Comparison of ENCODE assay signal across 19 cellular contexts in genomic region chr9:132745911-132746709, GRCh38.
DNase-seq lines count a peak whose midpoint lies in the region; ATAC-seq, FAIRE-seq and TF ChIP-seq lines count a peak whose summit lies in the region.
"Had no signal": no experiment of that assay in that cellular context is flagged by ENCODE, and none has a peak within 500 bp of the region (broad histone marks: within the 10 kb centered on the region; RNA-seq: fewer than 3 reads in every experiment).

No MANE protein-coding gene starts in this region.

- in situ Hi-C loops in K562 (cut with MboI): no loop called here
- in situ Hi-C loops in HepG2 (cut with HindIII; ENCODE audit: extremely low pct_ligation_motif_present, low pct_unique_long_range_greater_than_20kb): no loop called here

- intact Hi-C loops in K562 (cut with micrococcal nuclease): no loop called here
- intact Hi-C loops in HepG2 (cut with micrococcal nuclease; ENCODE audit: unreplicated experiment): no loop called here
- intact Hi-C loops in sigmoid colon (cut with DNase I): no loop called here

- peak; percentile 30 for DNase-seq in activated CD8-positive, alpha-beta memory T cell treated with anti-CD3 and anti-CD28 coated beads for 24 hours
- DNase-seq in activated CD8-positive, alpha-beta memory T cell treated with anti-CD3 and anti-CD28 coated beads, Interleukin-2, amount 10 ng/mL, durations not matched to agents 7 days and 5 days: no peak
- DNase-seq in K562 (ENCODE audit: extremely low read depth in 1 of 4, low spot score in 3 of 4): no peak
- DNase-seq in HepG2 (ENCODE audit: low spot score): no peak
- DNase-seq in sigmoid colon: peak; percentile 24
- no peak for DNase-seq in cerebellum (ENCODE audit: low spot score)
- DNase-seq: 8988T, DMS 273 treated with DMSO at 0.1 percent for 48 hours, GDM1, HFFc6, NCI-H1092, NCI-H1694 treated with DMSO at 0.1 percent for 48 hours, NCI-H2107, NCI-H345, RPMI8226 had no signal

- no peak overlapping the region for H3K4me3 ChIP-seq in K562
- H3K4me3 ChIP-seq in HepG2 (replicated peaks in 1 of 3; ENCODE audit: insufficient read depth in 1 of 3, low read depth in 2 of 3, low read length in 3 of 3): no peak overlapping the region
- H3K4me3 ChIP-seq in sigmoid colon: no peak overlapping the region
- H3K4me3 ChIP-seq: BLaER1 treated with 17β-estradiol and CSF1 and Interleukin-3, amounts not matched to agents 10 nM and 100 nM had no signal

- H3K4me3 Mint-ChIP-seq in activated CD8-positive, alpha-beta memory T cell treated with anti-CD3 and anti-CD28 coated beads, Interleukin-2, amount 10 ng/mL, durations not matched to agents 7 days and 5 days: no peak overlapping the region
- H3K4me3 Mint-ChIP-seq: HFFc6 had no signal

- H3K27me3 ChIP-seq in K562 (ENCODE audit: control insufficient read depth in 2 of 2, insufficient read depth in 2 of 2, low read length in 2 of 2) (peaks cover 76 to 83% of the 10 kb centered on the region in 2 experiments), HepG2 (ENCODE audit: control insufficient read depth in 1 of 2, insufficient read depth in 2 of 2, low read length in 2 of 2) (peaks cover 6 to 36% of the 10 kb centered on the region in 2 experiments; a peak in 3 of 5 replicates), sigmoid colon (peaks cover 5 to 46% (median 30%) of the 10 kb centered on the region in 3 donors)

- TF ChIP-seq POLR2A in K562 (conservative IDR thresholded peaks at IDR 0.05): no peak
- no peak for TF ChIP-seq POLR2A in HepG2 (IDR thresholded peaks at IDR 0.05; ENCODE audit: insufficient read depth in 1 of 2, low read depth in 2 of 2, low read length in 2 of 2)
- TF ChIP-seq POLR2A in sigmoid colon (IDR thresholded peaks at IDR 0.05): no peak
- TF ChIP-seq POLR2A in GM18505 (IDR thresholded peaks at IDR 0.05; ENCODE audit: borderline replicate concordance, extremely low read depth, insufficient read depth, insufficient read length): no peak

- TF ChIP-seq RAD21 in K562 (CRISPR knock-in tag; conservative IDR thresholded peaks at IDR 0.05 in 1 of 2, IDR thresholded peaks at IDR 0.05 in 1 of 2): no peak
- no peak for TF ChIP-seq RAD21 in HepG2 (CRISPR knock-in tag; IDR thresholded peaks at IDR 0.05)

- BruUV-seq in K562 (replicated peaks; lab: Mats Ljungman, UMichigan): no TSS peak
- BruUV-seq in HepG2 (replicated peaks; lab: Mats Ljungman, UMichigan): no TSS peak

- H3K9me3 ChIP-seq in K562 (replicated peaks; ENCODE audit: control insufficient read depth, insufficient read depth, low read depth, low read length) (no peaks in the 10 kb centered on the region), HepG2 (ENCODE audit: low read length) (no peaks in the 10 kb centered on the region), sigmoid colon (no peaks in the 10 kb centered on the region)
- H3K9me3 ChIP-seq: BLaER1 treated with 17β-estradiol and CSF1 and Interleukin-3, amounts not matched to agents 10 nM and 100 nM had no signal

- H3K27ac Mint-ChIP-seq in activated CD8-positive, alpha-beta memory T cell treated with anti-CD3 and anti-CD28 coated beads, Interleukin-2, amount 10 ng/mL, durations not matched to agents 7 days and 5 days: no peak overlapping the region
- H3K27ac Mint-ChIP-seq: HFFc6 had no signal

- H3K36me3 ChIP-seq in K562 (ENCODE audit: control insufficient read depth, insufficient read depth, low read length): no peaks in the 10 kb centered on the region
- H3K36me3 ChIP-seq in HepG2 (replicated peaks in 1 of 2; ENCODE audit: control insufficient read depth in 1 of 2, insufficient read depth in 2 of 2, low read length in 2 of 2): no peaks in the 10 kb centered on the region
- no peaks in the 10 kb centered on the region for H3K36me3 ChIP-seq in sigmoid colon
- H3K36me3 ChIP-seq: BLaER1 treated with 17β-estradiol and CSF1 and Interleukin-3, amounts not matched to agents 10 nM and 100 nM had no signal

- H3K9ac ChIP-seq in K562 (ENCODE audit: insufficient read depth in 1 of 2, low read depth in 2 of 2, low read length in 2 of 2) (no peak overlapping the region), HepG2 (ENCODE audit: insufficient read depth, low read depth, low read length) (no peak overlapping the region)
- H3K9ac ChIP-seq: BLaER1 treated with 17β-estradiol and CSF1 and Interleukin-3, amounts not matched to agents 10 nM and 100 nM had no signal

- POLR2A ChIA-PET in K562 (lab: Yijun Ruan, JAX): no interaction called here
- POLR2A ChIA-PET in HepG2 (lab: Yijun Ruan, JAX): no interaction called here

- H4K20me1 ChIP-seq in K562 (replicated peaks; ENCODE audit: control insufficient read depth, insufficient read depth, low read length) (peaks cover 10% of the 10 kb centered on the region; the same call in 1 of the 2 replicates), HepG2 (ENCODE audit: insufficient read depth, low read length) (no peaks in the 10 kb centered on the region)
- H4K20me1 ChIP-seq: BLaER1 treated with 17β-estradiol and CSF1 and Interleukin-3, amounts not matched to agents 10 nM and 100 nM had no signal

- peaks cover 52% of the 10 kb centered on the region for H3K27me3 Mint-ChIP-seq in activated CD8-positive, alpha-beta memory T cell treated with anti-CD3 and anti-CD28 coated beads, Interleukin-2, amount 10 ng/mL, durations not matched to agents 7 days and 5 days

- CTCF ChIA-PET in activated CD8-positive, alpha-beta memory T cell treated with anti-CD3 and anti-CD28 coated beads, Interleukin-2, amount 10 ng/mL, durations not matched to agents 7 days and 5 days (lab: Charles Lee): no interaction called here
- CTCF ChIA-PET in K562 (lab: Yijun Ruan, JAX; ENCODE audit: low intra/inter-chr PET ratio): no interaction called here
- CTCF ChIA-PET in HepG2 (lab: Yijun Ruan, JAX; ENCODE audit: low intra/inter-chr PET ratio, low total read pairs): no interaction called here

- H3K9me1 ChIP-seq in K562 (ENCODE audit: control insufficient read depth, insufficient read depth, low read length): peaks cover 3% of the 10 kb centered on the region

- no peak for ATAC-seq in activated CD8-positive, alpha-beta memory T cell treated with anti-CD3 and anti-CD28 coated beads, Interleukin-2, amount 10 ng/mL, durations not matched to agents 7 days and 5 days
- no peak for ATAC-seq in K562
- ATAC-seq in HepG2: no peak
- ATAC-seq in GM19455 (IDR thresholded peaks at IDR 0.05; ENCODE audit: unreplicated experiment): no peak
- ATAC-seq in GM18505 (IDR thresholded peaks at IDR 0.05; ENCODE audit: unreplicated experiment): no peak

- no peaks in the 10 kb centered on the region for H3K36me3 Mint-ChIP-seq in activated CD8-positive, alpha-beta memory T cell treated with anti-CD3 and anti-CD28 coated beads, Interleukin-2, amount 10 ng/mL, durations not matched to agents 7 days and 5 days

- H3K4me2 ChIP-seq in K562 (ENCODE audit: insufficient read depth, low read length): no peak overlapping the region
- H3K4me2 ChIP-seq in HepG2 (ENCODE audit: low read depth, low read length): no peak overlapping the region
- H3K4me2 ChIP-seq: BLaER1 treated with 17β-estradiol and CSF1 and Interleukin-3, amounts not matched to agents 10 nM and 100 nM had no signal

- FAIRE-seq in K562 (lab: Jason Lieb, UNC) (no peak), HepG2 (lab: Jason Lieb, UNC) (no peak)
- FAIRE-seq: GM12892 had no signal

- TF ChIP-seq CTCF in K562 (IDR thresholded peaks at IDR 0.05 in 2 of 3, conservative IDR thresholded peaks at IDR 0.05 in 1 of 3; ENCODE audit: insufficient read depth in 2 of 3, low read depth in 1 of 3, low read length in 3 of 3): no peak
- no peak for TF ChIP-seq CTCF in HepG2 (CRISPR knock-in tag; IDR thresholded peaks at IDR 0.05)
- no peak for TF ChIP-seq CTCF in sigmoid colon (IDR thresholded peaks at IDR 0.05)

- H3K9me3 Mint-ChIP-seq in activated CD8-positive, alpha-beta memory T cell treated with anti-CD3 and anti-CD28 coated beads, Interleukin-2, amount 10 ng/mL, durations not matched to agents 7 days and 5 days (ENCODE audit: low read depth): no peaks in the 10 kb centered on the region
- H3K9me3 Mint-ChIP-seq: HFFc6 had no signal

- H3K4me1 Mint-ChIP-seq in activated CD8-positive, alpha-beta memory T cell treated with anti-CD3 and anti-CD28 coated beads, Interleukin-2, amount 10 ng/mL, durations not matched to agents 7 days and 5 days: no peaks in the 10 kb centered on the region

- H3K79me2 ChIP-seq in K562 (ENCODE audit: control insufficient read depth, insufficient read depth, low read length) (no peaks in the 10 kb centered on the region), HepG2 (ENCODE audit: insufficient read depth, low read length) (no peaks in the 10 kb centered on the region)

- WGBS in K562 (ENCODE audit: insufficient coverage, low coverage, missing lambda C conversion rate): 10% methylated on average over 17 of the region's 17 CpGs
- WGBS in HepG2 (ENCODE audit: low lambda C conversion rate): 32% methylated on average over 5 of the region's 17 CpGs
- WGBS in sigmoid colon, 2 donors: 91 to 92% methylated on average over 17 of the region's 17 CpGs

- H3K27ac ChIP-seq in K562 (ENCODE audit: extremely low read depth, low read depth, low read length): no peak overlapping the region
- H3K27ac ChIP-seq in HepG2 (ENCODE audit: extremely low read length, insufficient read depth, low read length): no peak overlapping the region
- H3K27ac ChIP-seq in sigmoid colon: no peak overlapping the region
- H3K27ac ChIP-seq: BLaER1 treated with 17β-estradiol and CSF1 and Interleukin-3, amounts not matched to agents 10 nM and 100 nM had no signal

- TF ChIP-seq EP300 in K562 (IDR thresholded peaks at IDR 0.05; ENCODE audit: low read length): no peak
- TF ChIP-seq EP300 in HepG2 (IDR thresholded peaks at IDR 0.05; ENCODE audit: low read depth in 2 of 2, low read length in 2 of 2): no peak
- TF ChIP-seq EP300 in HepG2 (CRISPR knock-in tag; IDR thresholded peaks at IDR 0.05; ENCODE audit: borderline replicate concordance): no peak
- no peak for TF ChIP-seq EP300 in sigmoid colon (IDR thresholded peaks at IDR 0.05)

- H2AFZ ChIP-seq in K562 (ENCODE audit: low read depth, low read length) (no peak overlapping the region), HepG2 (ENCODE audit: low read length) (no peak overlapping the region)

- H3K4me1 ChIP-seq in K562 (replicated peaks in 1 of 2; ENCODE audit: control insufficient read depth in 2 of 2, insufficient read depth in 2 of 2, low read length in 2 of 2): no peaks in the 10 kb centered on the region
- 0 out of 2 replicates have a peak, but pooled peaks cover 6% of the 10 kb centered on the region for H3K4me1 ChIP-seq in HepG2 (ENCODE audit: insufficient read depth, low read length)
- H3K4me1 ChIP-seq in sigmoid colon: no peaks in the 10 kb centered on the region

TF ChIP-seq in K562, 482 proteins besides CTCF, POLR2A, EP300 and RAD21 (continues in another document):
- TF ChIP-seq CEBPB (tag; IDR thresholded peaks at IDR 0.05) (peak; percentile 74), CEBPG (CRISPR knock-in tag; IDR thresholded peaks at IDR 0.05) (no peak), CEBPG (tag; conservative IDR thresholded peaks at IDR 0.05 in 1 of 2, IDR thresholded peaks at IDR 0.05 in 1 of 2) (peak; percentile 27 to 29; a peak in 1 of 4 replicates)

TF ChIP-seq in HepG2, 621 proteins besides CTCF, POLR2A, EP300 and RAD21 (continues in another document):
- TF ChIP-seq CEBPB (IDR thresholded peaks at IDR 0.05; ENCODE audit: borderline replicate concordance, low read depth, low read length): peak; percentile 69

Comparison
In these comparisons a context has a peak if more than half of its experiments do, and no peak if none do; other contexts are left out.
1. DNase-seq: peak in activated CD8-positive, alpha-beta memory T cell treated with anti-CD3 and anti-CD28 coated beads for 24 hours (single experiment) and sigmoid colon (single experiment); none in activated CD8-positive, alpha-beta memory T cell treated with anti-CD3 and anti-CD28 coated beads, Interleukin-2, amount 10 ng/mL, durations not matched to agents 7 days and 5 days (single experiment), K562 (0 of 4), HepG2 (single experiment) and cerebellum (single experiment).